In genomic region chr12:49358548-49359141, GRCh38 we compare ENCODE assay signal across 9 cellular contexts. TPM values are rescaled to one million over a fixed set of nuclear protein-coding genes. Genes with fewer than 3 reads are reported as not detected.
A peak's percentile ranks its signal among the peaks of the same experiment; 100 is the strongest.
DNase-seq lines count a peak whose midpoint lies in the region; ATAC-seq and TF ChIP-seq lines count a peak whose summit lies in the region.
"Had no signal": no experiment of that assay in that cellular context is flagged by ENCODE, and none has a peak within 500 bp of the region (broad histone marks: within the 10 kb centered on the region; RNA-seq: fewer than 3 reads in every experiment).

No MANE protein-coding gene starts in this region.

- H3K9ac ChIP-seq in SK-N-SH: peak overlapping the region; percentile 0; the same call in 1 of the 2 replicates

- WGBS in SK-N-SH (ENCODE audit: low lambda C conversion rate): 25% methylated on average over 4 of the region's 4 CpGs

- H3K27me3 ChIP-seq in CD4-positive, alpha-beta T cell (ENCODE audit: control insufficient read depth, insufficient read depth, low read length): peaks cover 9% of the 10 kb centered on the region
- no peaks in the 10 kb centered on the region for H3K27me3 ChIP-seq in SK-N-SH (ENCODE audit: insufficient read depth)

- H2AFZ ChIP-seq in SK-N-SH (ENCODE audit: low read depth): peak overlapping the region; percentile 18

- TF ChIP-seq RAD21 in SK-N-SH (IDR thresholded peaks at IDR 0.05; ENCODE audit: low read length): peak; percentile 97

- no TSS peak for BruUV-seq in MCF 10A (replicated peaks; lab: Mats Ljungman, UMichigan)

- H3K27me3 Mint-ChIP-seq in CD4-positive, alpha-beta T cell: peaks cover 29% of the 10 kb centered on the region
- H3K27me3 Mint-ChIP-seq in MCF 10A (ENCODE audit: insufficient read depth, unreplicated experiment): no peaks in the 10 kb centered on the region

- H3K9me2 ChIP-seq in SK-N-SH: no peaks in the 10 kb centered on the region

- H3F3A ChIP-seq in SK-N-SH (replicated peaks; ENCODE audit: insufficient read depth): peaks cover 26% of the 10 kb centered on the region

- H3K9me3 Mint-ChIP-seq in CD4-positive, alpha-beta T cell: no peaks in the 10 kb centered on the region
- no peaks in the 10 kb centered on the region for H3K9me3 Mint-ChIP-seq in MCF 10A (ENCODE audit: unreplicated experiment)

- CTCF ChIA-PET in CD4-positive, alpha-beta T cell (lab: Charles Lee): interaction anchor here (0.6 to 3.6 kb wide), 23 partner anchors 8 to 278 kb away, joined by 3 to 85 read pairs (median 5); partner anchors contain the start of genes DNAJC22, KCNH3, SPATS2 and TROAP
- CTCF ChIA-PET in SK-N-SH (lab: Yijun Ruan, JAX) (interaction anchor here (0.6 to 16.8 kb wide), 79 partner anchors 10 to 546 kb away, joined by 3 to 617 read pairs (median 4); partner anchors contain the start of genes DNAJC22, KCNH3, MCRS1 and PRPF40B), MCF 10A (lab: Yijun Ruan, JAX) (interaction anchor here (0.5 to 14.4 kb wide), 60 partner anchors 7 to 587 kb away, joined by 3 to 288 read pairs (median 4); partner anchors contain the start of genes DNAJC22, MCRS1, PRPH and SPATS2)

- peaks cover 7% of the 10 kb centered on the region for H3K4me1 Mint-ChIP-seq in CD4-positive, alpha-beta T cell (ENCODE audit: low read depth)
- H3K4me1 Mint-ChIP-seq in MCF 10A (ENCODE audit: insufficient read depth, unreplicated experiment): peaks cover 25% of the 10 kb centered on the region

- peak in 4 of 10 experiments; percentile 31 to 52 (median 40) for DNase-seq in CD4-positive, alpha-beta T cell
- DNase-seq in NCI-H146 treated with DMSO at 0.1 percent for 48 hours (lab: John Stamatoyannopoulos, UW; ENCODE audit: unreplicated experiment) (peak; percentile 82), SK-N-SH (peak; percentile 74), MCF 10A (ENCODE audit: unreplicated experiment) (peak; percentile 72), islet precursor cell (peak; percentile 81)
- peak; percentile 16 for DNase-seq in stimulated activated naive CD4-positive, alpha-beta T cell treated with Interleukin-2 at 50 U/mL for 16 hours (lab: John Stamatoyannopoulos, UW)
- DNase-seq in effector CD4-positive, alpha-beta T cell: no peak

- H3K27ac ChIP-seq in CD4-positive, alpha-beta T cell (ENCODE audit: low read depth, low read length): no peak overlapping the region
- H3K27ac ChIP-seq in SK-N-SH (ENCODE audit: low read depth in 2 of 2, low read length in 1 of 2): peak overlapping the region in 1 of 2 experiments; percentile 44; a peak in 2 of 4 replicates
- H3K27ac ChIP-seq: neutrophil had no signal

- peak; percentile 78 for TF ChIP-seq CTCF in CD4-positive, alpha-beta T cell (IDR thresholded peaks at IDR 0.05)
- TF ChIP-seq CTCF in SK-N-SH (IDR thresholded peaks at IDR 0.05): peak; percentile 92
- peak; percentile 93 for TF ChIP-seq CTCF in MCF 10A (IDR thresholded peaks at IDR 0.05; ENCODE audit: unreplicated experiment)

- peak; percentile 96 for ATAC-seq in CD4-positive, alpha-beta T cell (ENCODE audit: poor library complexity)
- peak; percentile 49 for ATAC-seq in GM21423 (IDR thresholded peaks at IDR 0.05; ENCODE audit: unreplicated experiment)

- H3K79me2 ChIP-seq in SK-N-SH (ENCODE audit: insufficient read depth): no peaks in the 10 kb centered on the region

- H3K27ac Mint-ChIP-seq in CD4-positive, alpha-beta T cell: no peak overlapping the region
- peak overlapping the region; percentile 57 for H3K27ac Mint-ChIP-seq in MCF 10A (ENCODE audit: low read depth, unreplicated experiment)

- H3K4me3 Mint-ChIP-seq in CD4-positive, alpha-beta T cell: peak overlapping the region; percentile 34
- H3K4me3 Mint-ChIP-seq in MCF 10A (ENCODE audit: unreplicated experiment): no peak overlapping the region

- no peaks in the 10 kb centered on the region for H3K36me3 ChIP-seq in SK-N-SH (replicated peaks in 1 of 2; ENCODE audit: control insufficient read depth in 1 of 2, insufficient read depth in 2 of 2, low read length in 1 of 2)
- H3K36me3 ChIP-seq: neutrophil had no signal

- H3K4me1 ChIP-seq in SK-N-SH (ENCODE audit: control insufficient read depth in 1 of 2, insufficient read depth in 2 of 2, low read depth in 1 of 2, low read length in 1 of 2): no peaks in the 10 kb centered on the region

- no peak for TF ChIP-seq EP300 in SK-N-SH (IDR thresholded peaks at IDR 0.05; ENCODE audit: borderline replicate concordance in 1 of 2, low read depth in 1 of 2, low read length in 1 of 2)

- POLR2A ChIA-PET in CD4-positive, alpha-beta T cell (lab: Charles Lee): interaction anchor here (1.0 to 3.7 kb wide), 6 partner anchors 8 to 222 kb away, joined by 3 to 24 read pairs (median 4); partner anchors contain the start of genes DNAJC22 and SPATS2
- POLR2A ChIA-PET in SK-N-SH (lab: Yijun Ruan, JAX) (interaction anchor here (0.5 to 1.6 kb wide), 5 partner anchors 8 to 209 kb away, joined by 3 to 11 read pairs (median 4); partner anchors contain the start of genes MCRS1 and SPATS2), MCF 10A (lab: Yijun Ruan, JAX) (interaction anchor here (0.6 to 4.3 kb wide), 19 partner anchors 8 to 858 kb away, joined by 3 to 45 read pairs (median 4); partner anchors contain the start of genes MCRS1, SPATS2, TROAP and TUBA1B)

- peak overlapping the region in 1 of 2 experiments; percentile 43; a peak in 1 of 4 replicates for H3K4me3 ChIP-seq in SK-N-SH (ENCODE audit: low read depth in 2 of 2, low read length in 1 of 2)

- peak overlapping the region; percentile 14; the same call in 1 of the 2 replicates for H3K4me2 ChIP-seq in SK-N-SH

- no peaks in the 10 kb centered on the region for H3K36me3 Mint-ChIP-seq in CD4-positive, alpha-beta T cell (ENCODE audit: low read depth)
- H3K36me3 Mint-ChIP-seq in MCF 10A (ENCODE audit: insufficient read depth, unreplicated experiment): no peaks in the 10 kb centered on the region

- no peaks in the 10 kb centered on the region for H4K20me1 ChIP-seq in SK-N-SH (ENCODE audit: insufficient read depth)

- H3K9me3 ChIP-seq in CD4-positive, alpha-beta T cell (ENCODE audit: control insufficient read depth, low read length): no peaks in the 10 kb centered on the region
- H3K9me3 ChIP-seq in SK-N-SH: no peaks in the 10 kb centered on the region
- H3K9me3 ChIP-seq: neutrophil had no signal

- intact Hi-C loops in CD4-positive, alpha-beta T cell (cut with DNase I, micrococcal nuclease): loop anchor here (1.0 to 5.0 kb wide), 6 partner anchors 156 to 264 kb away; partner anchors contain the start of gene PRPF40B (in 1 of the 2)
- intact Hi-C loops in MCF 10A (cut with micrococcal nuclease): loop anchor here (1.0 to 5.0 kb wide), 4 partner anchors 156 to 222 kb away; partner anchors contain the start of gene MCRS1

TF ChIP-seq in SK-N-SH, 30 proteins besides CTCF, POLR2A, EP300 and RAD21:
- no peak for TF ChIP-seq FOXM1 (IDR thresholded peaks at IDR 0.05; ENCODE audit: low read depth)
- TF ChIP-seq MXI1 (IDR thresholded peaks at IDR 0.05; ENCODE audit: low read depth, low read length): 0 out of 2 replicates have a peak, but pooled peaks have one; percentile 33
- TF ChIP-seq MAX (IDR thresholded peaks at IDR 0.05; ENCODE audit: low read depth): 0 out of 2 replicates have a peak, but pooled peaks have one; percentile 16
- no peak for TF ChIP-seq TAF1 (IDR thresholded peaks at IDR 0.05; ENCODE audit: borderline replicate concordance, low read depth, low read length)
- TF ChIP-seq JUND (IDR thresholded peaks at IDR 0.05): no peak
- TF ChIP-seq SMC3 (IDR thresholded peaks at IDR 0.05; ENCODE audit: low read depth, low read length): peak; percentile 92
- no peak for TF ChIP-seq SIN3A (IDR thresholded peaks at IDR 0.05; ENCODE audit: borderline replicate concordance, low read depth, low read length)
- TF ChIP-seq ELF1 (IDR thresholded peaks at IDR 0.05): no peak
- TF ChIP-seq FOSL2 (IDR thresholded peaks at IDR 0.05; ENCODE audit: borderline replicate concordance, low read depth): no peak

RNA-seq across cellular contexts. Expression of gene SPATS2, which starts 8.6 kb away (rescaled TPM):
- total RNA-seq in CD4-positive, alpha-beta T cell: 1 to 10 TPM; 6.1 to 6.4 TPM
- 72.9 and 90.2 TPM in 2 replicates for polyA plus RNA-seq in SK-N-SH (2012; rRNA removed)
- polyA plus RNA-seq in SK-N-SH (2012; cell fraction: cytosol; rRNA removed): 85.7 and 87.4 TPM in 2 replicates
- 82.4 and 120 TPM in 2 replicates for polyA plus RNA-seq in SK-N-SH (2012; cell fraction: nucleus; rRNA removed)
- 21.0 and 26.0 TPM in 2 replicates for total RNA-seq in MCF 10A (2022)

RNA-seq across cellular contexts. Expression of gene DNAJC22, which starts 12.0 kb away (rescaled TPM):
- total RNA-seq in CD4-positive, alpha-beta T cell: not detected
- polyA plus RNA-seq in SK-N-SH (2012; rRNA removed): 4.5 and 5.3 TPM in 2 replicates
- polyA plus RNA-seq in SK-N-SH (2012; cell fraction: cytosol; rRNA removed): 3.5 and 4.0 TPM in 2 replicates
- polyA plus RNA-seq in SK-N-SH (2012; cell fraction: nucleus; rRNA removed): 5.0 and 5.8 TPM in 2 replicates
- total RNA-seq in MCF 10A (2022): 0.25 and 0.33 TPM in 2 replicates

RNA-seq across cellular contexts. Expression of gene C1QL4, which starts 21.7 kb away (rescaled TPM):
- total RNA-seq in CD4-positive, alpha-beta T cell: not detected
- 9.8 and 14.6 TPM in 2 replicates for polyA plus RNA-seq in SK-N-SH (2012; rRNA removed)
- 6.4 and 10.9 TPM in 2 replicates for polyA plus RNA-seq in SK-N-SH (2012; cell fraction: cytosol; rRNA removed)
- polyA plus RNA-seq in SK-N-SH (2012; cell fraction: nucleus; rRNA removed): 16.9 and 21.6 TPM in 2 replicates
- total RNA-seq in MCF 10A (2022): 0.20 TPM in 1 of 2 replicates, not detected in the other

RNA-seq across cellular contexts. Expression of gene TROAP, which starts 35.6 kb away (rescaled TPM):
- total RNA-seq in CD4-positive, alpha-beta T cell: under 1 TPM; 0.30 to 0.31 TPM
- 15.0 and 26.2 TPM in 2 replicates for polyA plus RNA-seq in SK-N-SH (2012; rRNA removed)
- 13.0 and 14.9 TPM in 2 replicates for polyA plus RNA-seq in SK-N-SH (2012; cell fraction: cytosol; rRNA removed)
- 46.8 and 65.0 TPM in 2 replicates for polyA plus RNA-seq in SK-N-SH (2012; cell fraction: nucleus; rRNA removed)
- 30.8 and 41.9 TPM in 2 replicates for total RNA-seq in MCF 10A (2022)
